1 cellular context compared by ENCODE assay signal in genomic region chr14:53217283-53217994, GRCh38.
TF ChIP-seq lines count a peak whose summit lies in the region.

No MANE protein-coding gene starts in this region.

TF ChIP-seq in GM12878, 131 proteins besides CTCF, POLR2A, EP300 and RAD21 (continued from another document):
- no peak for TF ChIP-seq CEBPZ (IDR thresholded peaks at IDR 0.05; ENCODE audit: low read depth, low read length)
- peak; percentile 41; the same call in 1 of the 2 replicates for TF ChIP-seq ZNF217 (IDR thresholded peaks at IDR 0.05)
- TF ChIP-seq BCLAF1 (IDR thresholded peaks at IDR 0.05): no peak
- TF ChIP-seq KLF5 (IDR thresholded peaks at IDR 0.05; ENCODE audit: partially characterized antibody): no peak
- TF ChIP-seq CEBPB (IDR thresholded peaks at IDR 0.05; ENCODE audit: borderline replicate concordance in 1 of 2, low read depth in 2 of 2, low read length in 2 of 2): no peak
- 0 out of 2 replicates have a peak, but pooled peaks have one; percentile 45 for TF ChIP-seq SIN3A (IDR thresholded peaks at IDR 0.05; ENCODE audit: low read depth, low read length)
- TF ChIP-seq CBX3 (IDR thresholded peaks at IDR 0.05; ENCODE audit: borderline replicate concordance, low read depth): no peak
- TF ChIP-seq STAT1 (conservative IDR thresholded peaks at IDR 0.05): no peak
- TF ChIP-seq ZSCAN29 (IDR thresholded peaks at IDR 0.05): no peak
- no peak for TF ChIP-seq STAT3 (IDR thresholded peaks at IDR 0.05; ENCODE audit: low read depth, low read length)
- TF ChIP-seq SMARCA5 (IDR thresholded peaks at IDR 0.05): peak; percentile 62; the same call in 1 of the 2 replicates
- TF ChIP-seq EGR1 (IDR thresholded peaks at IDR 0.05; ENCODE audit: borderline replicate concordance in 1 of 2, low read depth in 2 of 2, low read length in 2 of 2): peak in 1 of 2 experiments; percentile 92; a peak in 2 of 3 replicates
- TF ChIP-seq MEF2B (IDR thresholded peaks at IDR 0.05; ENCODE audit: partially characterized antibody, poor library complexity, severe bottlenecking): peak; percentile 25
- TF ChIP-seq BMI1 (IDR thresholded peaks at IDR 0.05; ENCODE audit: borderline replicate concordance): no peak
- TF ChIP-seq LARP7 (IDR thresholded peaks at IDR 0.05): peak; percentile 87
- TF ChIP-seq DPF2 (IDR thresholded peaks at IDR 0.05): peak; percentile 71
- TF ChIP-seq NKRF (conservative IDR thresholded peaks at IDR 0.05): peak; percentile 63; the same call in 1 of the 2 replicates
- no peak for TF ChIP-seq MTA3 (IDR thresholded peaks at IDR 0.05; ENCODE audit: borderline replicate concordance, low read length)
- TF ChIP-seq PAX8 (IDR thresholded peaks at IDR 0.05): no peak
- peak; percentile 97 for TF ChIP-seq GATAD2B (conservative IDR thresholded peaks at IDR 0.05; ENCODE audit: low read depth)
- TF ChIP-seq IKZF1 (conservative IDR thresholded peaks at IDR 0.05): peak; percentile 59
- no peak for TF ChIP-seq ZNF207 (IDR thresholded peaks at IDR 0.05; ENCODE audit: borderline replicate concordance)
- TF ChIP-seq FOXK2 (IDR thresholded peaks at IDR 0.05): no peak
- no peak for TF ChIP-seq ELK1 (IDR thresholded peaks at IDR 0.05; ENCODE audit: low read depth, low read length)
- 0 out of 2 replicates have a peak, but pooled peaks have one; percentile 17 for TF ChIP-seq TCF3 (IDR thresholded peaks at IDR 0.05; ENCODE audit: borderline replicate concordance, insufficient read depth, low read depth, low read length)
- peak; percentile 44; the same call in 1 of the 2 replicates for TF ChIP-seq POLR2AphosphoS5 (IDR thresholded peaks at IDR 0.05; ENCODE audit: low read length)
- TF ChIP-seq E2F4 (IDR thresholded peaks at IDR 0.05; ENCODE audit: low read depth, low read length): no peak
- peak; percentile 62; the same call in 1 of the 2 replicates for TF ChIP-seq BACH1 (IDR thresholded peaks at IDR 0.05; ENCODE audit: borderline replicate concordance)
- TF ChIP-seq RUNX3 (IDR thresholded peaks at IDR 0.05; ENCODE audit: low read length): no peak
- TF ChIP-seq MYB (IDR thresholded peaks at IDR 0.05; ENCODE audit: borderline replicate concordance, low read depth, low read length): no peak
- TF ChIP-seq HDGF (IDR thresholded peaks at IDR 0.05): no peak
- TF ChIP-seq IKZF2 (IDR thresholded peaks at IDR 0.05): peak in 1 of 2 experiments; percentile 27; a peak in 1 of 4 replicates
- TF ChIP-seq JUND (IDR thresholded peaks at IDR 0.05; ENCODE audit: low read depth, low read length): no peak
- TF ChIP-seq RELA (IDR thresholded peaks at IDR 0.05; ENCODE audit: borderline replicate concordance, partially characterized antibody): peak; percentile 5
- no peak for TF ChIP-seq RAD51 (IDR thresholded peaks at IDR 0.05)
- TF ChIP-seq YBX1 (IDR thresholded peaks at IDR 0.05): no peak
- peak; percentile 6; the same call in 1 of the 2 replicates for TF ChIP-seq SMC3 (IDR thresholded peaks at IDR 0.05; ENCODE audit: borderline replicate concordance, low read length)
- no peak for TF ChIP-seq TCF12 (IDR thresholded peaks at IDR 0.05; ENCODE audit: low read depth, low read length)
